Comparison of ENCODE assay signal across 12 cellular contexts in genomic region chr6:166691199-166691598, GRCh38.
DNase-seq lines count a peak whose midpoint lies in the region; ATAC-seq and TF ChIP-seq lines count a peak whose summit lies in the region.
"Had no signal": no experiment of that assay in that cellular context is flagged by ENCODE, and none has a peak within 500 bp of the region (broad histone marks: within the 10 kb centered on the region; RNA-seq: fewer than 3 reads in every experiment).

No MANE protein-coding gene starts in this region.

- H3K27ac ChIP-seq in RWPE2 (ENCODE audit: poor library complexity, severe bottlenecking), result no peak overlapping the region
- H3K27ac ChIP-seq in neural progenitor cell, result no peak overlapping the region

- H3K9me3 Mint-ChIP-seq in neural progenitor cell, result no peaks in the 10 kb centered on the region
- H3K9me3 Mint-ChIP-seq: CD4-positive, alpha-beta T cell had no signal

- H3K27me3 ChIP-seq in RWPE2 (ENCODE audit: insufficient read depth, poor library complexity, severe bottlenecking), result no peaks in the 10 kb centered on the region
- no peaks in the 10 kb centered on the region for H3K27me3 ChIP-seq in neural progenitor cell

- H3K4me1 ChIP-seq in RWPE2 (ENCODE audit: insufficient read depth, poor library complexity, severe bottlenecking), result peaks cover 12% of the 10 kb centered on the region
- H3K4me1 ChIP-seq in neural progenitor cell, result peaks cover 20% of the 10 kb centered on the region

- peak; percentile 17 for DNase-seq in DMS53 treated with DMSO at 0.1 percent for 48 hours (lab: John Stamatoyannopoulos, UW; ENCODE audit: unreplicated experiment)
- DNase-seq in RWPE2 (ENCODE audit: low spot score), result no peak
- peak; percentile 43 for DNase-seq in fibroblast of mammary gland (ENCODE audit: low read depth)
- no peak for DNase-seq in neural progenitor cell (ENCODE audit: low spot score)
- no peak for DNase-seq in iPS-NIHi11 (ENCODE audit: low spot score)
- no peak for DNase-seq in activated CD4-positive, alpha-beta T cell treated with anti-CD3 and anti-CD28 coated beads, Interleukin-2, amount 50 U/mL, for 48 hours
- no peak for DNase-seq in HCEC 1CT
- DNase-seq: CD4-positive, alpha-beta T cell; MM.1S; NCI-H748 treated with DMSO at 0.1 percent for 48 hours; stimulated activated CD4-positive, alpha-beta T cell treated with anti-CD3 and anti-CD28 coated beads, Interleukin-1b, Interleukin-23, amount 100 ng/mL, for 48 hours had no signal

- peak overlapping the region; percentile 15 for H3K27ac Mint-ChIP-seq in neural progenitor cell
- H3K27ac Mint-ChIP-seq: CD4-positive, alpha-beta T cell had no signal

- H3K9ac ChIP-seq in neural progenitor cell, result no peak overlapping the region

- no peaks in the 10 kb centered on the region for H4K20me1 ChIP-seq in neural progenitor cell (ENCODE audit: low read depth)

- no peaks in the 10 kb centered on the region for H3F3A ChIP-seq in neural progenitor cell (ENCODE audit: low read depth)

- peaks cover 31% of the 10 kb centered on the region for H3K4me1 Mint-ChIP-seq in neural progenitor cell

- TF ChIP-seq CTCF in RWPE2 (IDR thresholded peaks at IDR 0.05; ENCODE audit: poor library complexity, severe bottlenecking) (no peak), fibroblast of mammary gland (conservative IDR thresholded peaks at IDR 0.05; ENCODE audit: control insufficient read depth, insufficient read depth, low read depth, low read length) (no peak), neural progenitor cell (IDR thresholded peaks at IDR 0.05) (no peak)

- no peaks in the 10 kb centered on the region for H3K9me3 ChIP-seq in RWPE2 (ENCODE audit: severe bottlenecking)
- H3K9me3 ChIP-seq in neural progenitor cell (ENCODE audit: low read depth), result no peaks in the 10 kb centered on the region

- no peaks in the 10 kb centered on the region for H3K79me2 ChIP-seq in neural progenitor cell (ENCODE audit: low read depth)

- H3K4me3 Mint-ChIP-seq in neural progenitor cell, result no peak overlapping the region
- H3K4me3 Mint-ChIP-seq: CD4-positive, alpha-beta T cell had no signal

- H3K4me3 ChIP-seq in RWPE2 (ENCODE audit: severe bottlenecking) (no peak overlapping the region), fibroblast of mammary gland (ENCODE audit: control insufficient read depth, low read depth, low read length) (no peak overlapping the region), neural progenitor cell (no peak overlapping the region)

- H3K27me3 Mint-ChIP-seq in neural progenitor cell (ENCODE audit: insufficient read depth, low read depth), result peaks cover 8% of the 10 kb centered on the region
- H3K27me3 Mint-ChIP-seq: CD4-positive, alpha-beta T cell had no signal

- H3K4me2 ChIP-seq in neural progenitor cell, result no peak overlapping the region

- peak; percentile 98 for ATAC-seq in RWPE2 (ENCODE audit: low read depth)
- no peak for ATAC-seq in GM18907 (IDR thresholded peaks at IDR 0.05; ENCODE audit: unreplicated experiment)

- no peaks in the 10 kb centered on the region for H3K36me3 Mint-ChIP-seq in neural progenitor cell

- no peak overlapping the region for H2AFZ ChIP-seq in neural progenitor cell (replicated peaks)

- H3K36me3 ChIP-seq in RWPE2 (ENCODE audit: low read depth) (no peaks in the 10 kb centered on the region), neural progenitor cell (no peaks in the 10 kb centered on the region)

Comparison
In these comparisons a context has a peak if more than half of its experiments do, and no peak if none do; other contexts are left out.
1. DNase-seq: peak in DMS53 treated with DMSO at 0.1 percent for 48 hours (single experiment) and fibroblast of mammary gland (single experiment); none in RWPE2 (single experiment), neural progenitor cell (single experiment), iPS-NIHi11 (single experiment), activated CD4-positive, alpha-beta T cell treated with anti-CD3 and anti-CD28 coated beads, Interleukin-2, amount 50 U/mL, for 48 hours (0 of 2) and HCEC 1CT (single experiment).